29 cellular contexts compared by ENCODE assay signal in the genomic region with DNA sequence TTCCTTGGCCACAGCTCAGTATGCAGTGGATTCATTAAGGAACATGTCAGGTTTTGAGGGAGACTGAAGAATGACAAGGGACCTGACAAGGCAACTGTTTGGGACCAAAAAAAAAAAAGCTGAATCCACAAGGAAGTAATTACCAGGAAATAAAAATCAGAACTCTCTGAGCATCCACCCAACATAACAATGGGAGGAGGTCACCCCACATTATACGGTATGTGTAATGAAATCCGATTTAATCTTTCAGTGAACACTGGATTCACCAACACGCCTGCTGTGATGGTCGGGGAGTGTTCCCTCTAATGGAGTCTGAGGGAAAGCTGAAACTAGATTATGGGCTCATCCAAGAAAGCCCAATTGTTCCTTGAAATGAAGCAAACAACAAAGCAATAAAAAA.
"Had no signal": no experiment of that assay in that cellular context is flagged by ENCODE, and none has a peak within 500 bp of the region (broad histone marks: within the 10 kb centered on the region; RNA-seq: fewer than 3 reads in every experiment).

No MANE protein-coding gene starts in this region.

- H3K9me3 ChIP-seq: adrenal gland, gastroesophageal sphincter, heart left ventricle, lower lobe of right lung, right lobe of liver, tibial nerve had no signal

- H3K27ac ChIP-seq: adrenal gland, cardiac muscle cell, coronary artery, dorsolateral prefrontal cortex, gastroesophageal sphincter, heart left ventricle, left lung, lower lobe of right lung, right lobe of liver, tibial nerve had no signal

- H3K27ac Mint-ChIP-seq: activated CD4-positive, alpha-beta memory T cell treated with anti-CD3 and anti-CD28 coated beads for 36 hours; activated CD4-positive, alpha-beta T cell treated with anti-CD3 and anti-CD28 coated beads, Interleukin-2, amount 10 ng/mL, durations not matched to agents 24 days and 14 days; activated naive CD4-positive, alpha-beta T cell treated with anti-CD3 and anti-CD28 coated beads for 36 hours; activated naive CD8-positive, alpha-beta T cell treated with anti-CD3 and anti-CD28 coated beads for 36 hours; activated T-helper 1 cell treated with anti-CD3 and anti-CD28 coated beads, Interleukin-12 subunit alpha, Interleukin-12 subunit beta, Interleukin-2, Interleukin-4 antibody, amounts not matched to agents 30 ng/mL and 10 ng/mL and 1 ng/mL, durations not matched to agents 14 hours and 24 hours and 36 hours; natural killer cell treated with Interleukin-12 subunit alpha and Interleukin-12 subunit beta and Interleukin-15 and Interleukin-18, amount 100 ng/mL, for 72 hours had no signal

- H3K36me3 ChIP-seq: adrenal gland, cardiac muscle cell, gastroesophageal sphincter, heart left ventricle, left lung, lower lobe of right lung, right lobe of liver, tibial nerve had no signal

- H3K4me3 Mint-ChIP-seq: activated CD4-positive, alpha-beta memory T cell treated with anti-CD3 and anti-CD28 coated beads for 36 hours; activated CD4-positive, alpha-beta T cell treated with anti-CD3 and anti-CD28 coated beads, Interleukin-2, amount 10 ng/mL, durations not matched to agents 24 days and 14 days; activated naive CD4-positive, alpha-beta T cell treated with anti-CD3 and anti-CD28 coated beads for 36 hours; activated naive CD8-positive, alpha-beta T cell treated with anti-CD3 and anti-CD28 coated beads for 36 hours; activated T-helper 1 cell treated with anti-CD3 and anti-CD28 coated beads, Interleukin-12 subunit alpha, Interleukin-12 subunit beta, Interleukin-2, Interleukin-4 antibody, amounts not matched to agents 30 ng/mL and 10 ng/mL and 1 ng/mL, durations not matched to agents 14 hours and 24 hours and 36 hours; brain; natural killer cell treated with Interleukin-12 subunit alpha and Interleukin-12 subunit beta and Interleukin-15 and Interleukin-18, amount 100 ng/mL, for 72 hours had no signal

- H3K9me3 Mint-ChIP-seq: activated naive CD4-positive, alpha-beta T cell treated with anti-CD3 and anti-CD28 coated beads for 36 hours; activated naive CD8-positive, alpha-beta T cell treated with anti-CD3 and anti-CD28 coated beads for 36 hours; activated T-helper 1 cell treated with anti-CD3 and anti-CD28 coated beads, Interleukin-12 subunit alpha, Interleukin-12 subunit beta, Interleukin-2, Interleukin-4 antibody, amounts not matched to agents 30 ng/mL and 10 ng/mL and 1 ng/mL, durations not matched to agents 14 hours and 24 hours and 36 hours; natural killer cell treated with Interleukin-12 subunit alpha and Interleukin-12 subunit beta and Interleukin-15 and Interleukin-18, amount 100 ng/mL, for 72 hours had no signal

- H3K4me1 Mint-ChIP-seq: activated CD4-positive, alpha-beta T cell treated with anti-CD3 and anti-CD28 coated beads, Interleukin-2, amount 10 ng/mL, durations not matched to agents 24 days and 14 days; activated naive CD8-positive, alpha-beta T cell treated with anti-CD3 and anti-CD28 coated beads for 36 hours had no signal

- H3K4me1 ChIP-seq: adrenal gland, gastroesophageal sphincter, heart left ventricle, left lung, lower lobe of right lung, right lobe of liver, tibial nerve had no signal

- H3K27me3 ChIP-seq: adrenal gland, cardiac muscle cell, gastroesophageal sphincter, heart left ventricle, left lung, right lobe of liver, tibial nerve had no signal

- ATAC-seq: gastroesophageal sphincter; heart left ventricle; left lung; lower lobe of right lung; natural killer cell treated with Interleukin-12 subunit alpha and Interleukin-12 subunit beta and Interleukin-15 and Interleukin-18, amount 100 ng/mL, for 72 hours; right lobe of liver had no signal

- H3K36me3 Mint-ChIP-seq: activated CD4-positive, alpha-beta memory T cell treated with anti-CD3 and anti-CD28 coated beads for 36 hours; activated naive CD8-positive, alpha-beta T cell treated with anti-CD3 and anti-CD28 coated beads for 36 hours; brain; natural killer cell treated with Interleukin-12 subunit alpha and Interleukin-12 subunit beta and Interleukin-15 and Interleukin-18, amount 100 ng/mL, for 72 hours had no signal

- DNase-seq: activated CD4-positive, alpha-beta memory T cell treated with anti-CD3 and anti-CD28 coated beads for 36 hours; activated CD4-positive, alpha-beta T cell treated with anti-CD3 and anti-CD28 coated beads, Interleukin-2, amount 10 ng/mL, durations not matched to agents 24 days and 14 days; activated CD4-positive, CD25-positive, alpha-beta regulatory T cell treated with anti-CD3 and anti-CD28 coated beads, Interleukin-2, amount 50 U/mL, for 72 hours; activated CD8-positive, alpha-beta memory T cell treated with anti-CD3 and anti-CD28 coated beads, Interleukin-2, amount 50 U/mL, for 4 hours; activated effector memory CD4-positive, alpha-beta T cell treated with anti-CD3 and anti-CD28 coated beads, Interleukin-2, amount 50 U/mL, for 16 hours; activated naive CD4-positive, alpha-beta T cell treated with anti-CD3 and anti-CD28 coated beads for 36 hours; activated naive CD8-positive, alpha-beta T cell treated with anti-CD3 and anti-CD28 coated beads for 36 hours; activated T-cell treated with anti-CD3 and anti-CD28 coated beads, Interleukin-2, amount 50 U/mL, for 1 hour; adrenal gland; aorta; cerebellar nuclear complex; dorsolateral prefrontal cortex; effector memory CD4-positive, alpha-beta T cell; heart left ventricle; left lung; lower lobe of right lung; mesenchymal stem cell; posterior cingulate gyrus; right lobe of liver; stimulated activated CD4-positive, alpha-beta T cell treated with anti-CD3 and anti-CD28 coated beads, Interleukin-2, amount 100 ng/mL, for 48 hours; stimulated activated naive CD4-positive, alpha-beta T cell treated with Interleukin-2 at 50 U/mL for 16 hours; T-helper 9 cell had no signal

- H3K4me3 ChIP-seq: adrenal gland, cardiac muscle cell, coronary artery, dorsolateral prefrontal cortex, gastroesophageal sphincter, heart left ventricle, left lung, lower lobe of right lung, right lobe of liver, tibial nerve had no signal

- H3K27me3 Mint-ChIP-seq: activated CD4-positive, alpha-beta memory T cell treated with anti-CD3 and anti-CD28 coated beads for 36 hours; activated CD4-positive, alpha-beta T cell treated with anti-CD3 and anti-CD28 coated beads, Interleukin-2, amount 10 ng/mL, durations not matched to agents 24 days and 14 days; activated naive CD8-positive, alpha-beta T cell treated with anti-CD3 and anti-CD28 coated beads for 36 hours had no signal
